Comparison of ENCODE assay signal across 9 cellular contexts in the genomic region with DNA sequence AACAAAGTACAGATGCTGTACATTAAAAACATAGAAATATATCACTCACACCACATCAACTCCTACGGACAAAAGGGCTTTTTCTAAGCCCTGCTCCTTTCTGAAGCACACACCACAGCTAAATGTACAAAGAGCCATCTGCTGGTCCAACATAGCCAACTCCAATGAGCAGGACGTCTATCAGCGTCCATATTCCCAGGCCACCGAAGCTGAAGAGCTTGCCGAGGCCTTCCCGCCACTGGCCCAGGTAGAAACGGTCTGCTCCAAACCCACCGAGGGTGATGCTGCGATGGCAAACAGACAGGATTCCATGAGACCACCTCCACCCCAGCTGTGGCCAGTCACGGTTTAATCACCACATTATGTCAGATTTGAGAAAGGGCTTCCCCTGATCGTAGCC. TPM values are rescaled to one million over a fixed set of nuclear protein-coding genes. Genes with fewer than 3 reads are reported as not detected.
A peak's percentile ranks its signal among the peaks of the same experiment; 100 is the strongest.
DNase-seq lines count a peak whose midpoint lies in the region; ATAC-seq and TF ChIP-seq lines count a peak whose summit lies in the region.
"Had no signal": no experiment of that assay in that cellular context is flagged by ENCODE, and none has a peak within 500 bp of the region (broad histone marks: within the 10 kb centered on the region; RNA-seq: fewer than 3 reads in every experiment).

No MANE protein-coding gene starts in this region.

- H3K9me3 Mint-ChIP-seq in CD4-positive, alpha-beta memory T cell: peaks cover 0 to 2% (median 0%) of the 10 kb centered on the region in 8 donors
- H3K9me3 Mint-ChIP-seq in natural killer cell treated with Interleukin-12 subunit alpha and Interleukin-12 subunit beta and Interleukin-15 and Interleukin-18, amount 100 ng/mL, for 72 hours: no peaks in the 10 kb centered on the region

- H3K4me1 ChIP-seq in CD4-positive, alpha-beta memory T cell (ENCODE audit: insufficient read depth, low read length): peaks cover 27% of the 10 kb centered on the region

- H3K27me3 ChIP-seq in CD4-positive, alpha-beta memory T cell (ENCODE audit: insufficient read depth, low read length): no peaks in the 10 kb centered on the region

- H3K27ac ChIP-seq in CD4-positive, alpha-beta memory T cell (ENCODE audit: low read depth, low read length): peak overlapping the region; percentile 67

- POLR2A ChIA-PET in CD4-positive, alpha-beta memory T cell (lab: Charles Lee; ENCODE audit: partially characterized antibody): interaction anchor here (0.6 to 2.4 kb wide), 12 partner anchors 7 to 391 kb away, joined by 3 to 28 read pairs (median 5); partner anchors contain the start of genes CHSY1, SNRPA1, TARS3 and TM2D3

- peak overlapping the region in 1 of 8 donors; percentile 54 for H3K4me3 Mint-ChIP-seq in CD4-positive, alpha-beta memory T cell
- H3K4me3 Mint-ChIP-seq in natural killer cell treated with Interleukin-12 subunit alpha and Interleukin-12 subunit beta and Interleukin-15 and Interleukin-18, amount 100 ng/mL, for 72 hours: no peak overlapping the region

- CTCF ChIA-PET in CD4-positive, alpha-beta memory T cell (lab: Charles Lee; ENCODE audit: partially characterized antibody): interaction anchor here (1.0 to 4.5 kb wide), 16 partner anchors 9 to 399 kb away, joined by 3 to 50 read pairs (median 7); partner anchors contain the start of genes SNRPA1 and TARS3

- no peak overlapping the region for H3K4me3 ChIP-seq in CD4-positive, alpha-beta memory T cell (ENCODE audit: low read length in 2 of 2)

- H3K27ac Mint-ChIP-seq in CD4-positive, alpha-beta memory T cell: peak overlapping the region; percentile 81 to 95 (median 94)
- peak overlapping the region; percentile 62 to 79 for H3K27ac Mint-ChIP-seq in natural killer cell treated with Interleukin-12 subunit alpha and Interleukin-12 subunit beta and Interleukin-15 and Interleukin-18, amount 100 ng/mL, for 72 hours

- H3K4me1 Mint-ChIP-seq in CD4-positive, alpha-beta memory T cell: peaks cover 20 to 30% (median 25%) of the 10 kb centered on the region in 4 donors
- peaks cover 15 to 18% of the 10 kb centered on the region in 2 donors for H3K4me1 Mint-ChIP-seq in natural killer cell treated with Interleukin-12 subunit alpha and Interleukin-12 subunit beta and Interleukin-15 and Interleukin-18, amount 100 ng/mL, for 72 hours (ENCODE audit: low read depth in 2 of 2)

- DNase-seq in CD4-positive, alpha-beta memory T cell: no peak
- peak; percentile 26 for DNase-seq in NCI-H69 (lab: John Stamatoyannopoulos, UW)
- peak; percentile 66 for DNase-seq in dermis blood vessel endothelial cell
- no peak for DNase-seq in natural killer cell treated with Interleukin-12 subunit alpha and Interleukin-12 subunit beta and Interleukin-15 and Interleukin-18, amount 100 ng/mL, for 72 hours (ENCODE audit: low spot score)
- no peak for DNase-seq in MV-4-11 (lab: John Stamatoyannopoulos, UW)
- no peak for DNase-seq in GM13976 (ENCODE audit: low spot score)
- DNase-seq: activated CD4-positive, CD25-positive, alpha-beta regulatory T cell had no signal

- in situ Hi-C loops in GM13976 (cut with MboI; ENCODE audit: low sequenced_read_pairs, unreplicated experiment): loop anchor here (5.0 kb wide), 1 partner anchor 340 kb away; no protein-coding TSS in a partner anchor

- intact Hi-C loops in CD4-positive, alpha-beta memory T cell (cut with micrococcal nuclease): loop anchor here (10.0 kb wide), 1 partner anchor 1038 kb away; the partner anchor contains the start of genes ASB7 and LINS1

- H3K36me3 Mint-ChIP-seq in CD4-positive, alpha-beta memory T cell: peaks cover 53 to 72% of the 10 kb centered on the region in 2 donors
- peaks cover 27% of the 10 kb centered on the region for H3K36me3 Mint-ChIP-seq in natural killer cell treated with Interleukin-12 subunit alpha and Interleukin-12 subunit beta and Interleukin-15 and Interleukin-18, amount 100 ng/mL, for 72 hours

- no peaks in the 10 kb centered on the region for H3K9me3 ChIP-seq in CD4-positive, alpha-beta memory T cell (ENCODE audit: control insufficient read depth in 1 of 2, low read length in 2 of 2)

- TF ChIP-seq CTCF in GM13976 (IDR thresholded peaks at IDR 0.05; ENCODE audit: borderline replicate concordance, control extremely low read depth, extremely low read depth, insufficient read depth, missing control alignments): no peak

- peaks cover 50% of the 10 kb centered on the region for H3K36me3 ChIP-seq in CD4-positive, alpha-beta memory T cell (ENCODE audit: insufficient read depth, low read length)

- ATAC-seq in natural killer cell treated with Interleukin-12 subunit alpha and Interleukin-12 subunit beta and Interleukin-15 and Interleukin-18, amount 100 ng/mL, for 72 hours: no peak
- no peak for ATAC-seq in HG03108 (IDR thresholded peaks at IDR 0.05; ENCODE audit: unreplicated experiment)
- no peak for ATAC-seq in GM18511 (IDR thresholded peaks at IDR 0.05; ENCODE audit: unreplicated experiment)

- no peaks in the 10 kb centered on the region for H3K27me3 Mint-ChIP-seq in CD4-positive, alpha-beta memory T cell
- H3K27me3 Mint-ChIP-seq in natural killer cell treated with Interleukin-12 subunit alpha and Interleukin-12 subunit beta and Interleukin-15 and Interleukin-18, amount 100 ng/mL, for 72 hours: no peaks in the 10 kb centered on the region

RNA-seq across cellular contexts. Expression of gene TM2D3, which starts 9.8 kb away (rescaled TPM):
- total RNA-seq in CD4-positive, alpha-beta memory T cell: 10 to 100 TPM; 86.3 to 92.9 TPM
- polyA plus RNA-seq in CD4-positive, alpha-beta memory T cell: 10 to 100 TPM; 35.1 to 40.3 TPM
- total RNA-seq in dermis blood vessel endothelial cell: 31.0 and 44.4 TPM in 2 replicates
- 10 to 100 TPM; 48.0 to 49.6 TPM for total RNA-seq in natural killer cell treated with Interleukin-12 subunit alpha and Interleukin-12 subunit beta and Interleukin-15 and Interleukin-18, amount 100 ng/mL, for 72 hours

Comparison
In these comparisons a context has a peak if more than half of its experiments do, and no peak if none do; other contexts are left out.
1. DNase-seq: peak in NCI-H69 (single experiment) and dermis blood vessel endothelial cell (single experiment); none in CD4-positive, alpha-beta memory T cell (0 of 5), natural killer cell treated with Interleukin-12 subunit alpha and Interleukin-12 subunit beta and Interleukin-15 and Interleukin-18, amount 100 ng/mL, for 72 hours (single experiment), MV-4-11 (single experiment) and GM13976 (single experiment).